ENCODE assay signal across 19 cellular contexts in the genomic region with DNA sequence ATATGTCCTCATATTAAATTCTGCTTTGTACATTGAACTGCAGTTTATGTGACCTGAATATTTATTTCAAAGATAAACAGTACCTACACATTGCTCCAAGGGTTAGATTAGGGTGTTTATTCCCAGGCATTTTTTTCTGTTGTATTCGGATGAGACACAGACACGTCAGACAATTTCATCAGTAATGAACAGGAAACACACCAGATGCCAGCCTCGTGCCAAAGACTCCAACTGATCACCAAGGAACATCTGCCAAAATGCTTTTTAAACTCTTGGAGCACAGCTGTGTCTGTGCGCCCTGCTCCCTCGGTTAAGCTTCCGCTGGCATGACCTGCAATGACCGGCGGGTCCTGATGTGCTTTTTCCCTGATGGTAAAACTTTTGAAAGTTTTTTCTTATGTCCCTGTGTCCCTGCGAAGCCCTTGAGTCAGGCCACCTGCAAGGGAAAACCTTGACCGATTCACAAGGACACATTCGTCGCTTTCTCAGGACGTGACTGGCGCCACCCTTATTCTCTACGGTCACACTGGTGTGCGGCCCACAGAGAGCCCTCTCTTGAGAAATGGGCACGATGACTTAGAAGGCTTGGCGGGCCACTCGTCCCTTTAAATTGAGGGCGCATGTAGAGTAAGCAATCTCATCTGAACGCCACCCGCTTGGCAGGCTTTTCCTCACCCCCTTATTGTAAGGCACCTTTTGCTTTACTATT.
A peak's percentile ranks its signal among the peaks of the same experiment; 100 is the strongest.
DNase-seq lines count a peak whose midpoint lies in the region; ATAC-seq, FAIRE-seq and TF ChIP-seq lines count a peak whose summit lies in the region.
"Had no signal": no experiment of that assay in that cellular context is flagged by ENCODE, and none has a peak within 500 bp of the region (broad histone marks: within the 10 kb centered on the region; RNA-seq: fewer than 3 reads in every experiment).

No MANE protein-coding gene starts in this region.

- no peak for FAIRE-seq in A549 (lab: Jason Lieb, UNC)
- FAIRE-seq: H1 had no signal

- DNase-seq in A549 (ENCODE audit: low read depth in 1 of 2, low spot score in 1 of 2) (no peak), GM04504 (ENCODE audit: low read depth) (peak; percentile 44), RWPE2 (ENCODE audit: low spot score) (no peak), fibroblast of pulmonary artery (ENCODE audit: low read depth) (peak; percentile 35), NCI-H748 treated with DMSO at 0.1 percent for 48 hours (lab: John Stamatoyannopoulos, UW) (no peak)
- DNase-seq in CD4-positive, alpha-beta memory T cell: no peak
- DNase-seq: activated B cell treated with CpG ODN at 0.5 μM for 24 hours, activated gamma-delta T cell treated with Interleukin-2 at 50 U/mL for 16 hours, body of pancreas, DMS153, NCI-H146, NCI-H510A had no signal

- no peak for TF ChIP-seq EP300 in A549 (IDR thresholded peaks at IDR 0.05)

- ATAC-seq in A549: no peak
- peak; percentile 74 for ATAC-seq in RWPE2 (ENCODE audit: low read depth)
- no peak for ATAC-seq in GM21528 (IDR thresholded peaks at IDR 0.05; ENCODE audit: low FRiP score, unreplicated experiment)
- no peak for ATAC-seq in HG02678 (IDR thresholded peaks at IDR 0.05; ENCODE audit: unreplicated experiment)
- ATAC-seq: body of pancreas, gastroesophageal sphincter had no signal

- H3K27me3 Mint-ChIP-seq in CD4-positive, alpha-beta memory T cell: peaks cover 9 to 14% of the 10 kb centered on the region in 2 donors
- H3K27me3 Mint-ChIP-seq: activated B cell treated with CpG ODN at 0.5 μM for 24 hours had no signal

- H3K4me1 ChIP-seq in A549 (peaks cover 24% of the 10 kb centered on the region), RWPE2 (ENCODE audit: insufficient read depth, poor library complexity, severe bottlenecking) (peaks cover 45% of the 10 kb centered on the region)
- no peaks in the 10 kb centered on the region for H3K4me1 ChIP-seq in CD4-positive, alpha-beta memory T cell (ENCODE audit: insufficient read depth, low read length)
- H3K4me1 ChIP-seq: body of pancreas had no signal

- H3K4me2 ChIP-seq in A549: peak overlapping the region; percentile 33; the same call in 2 of the 3 replicates

- 91% methylated on average over 22 of the region's 22 CpGs for WGBS in A549 (ENCODE audit: missing lambda C conversion rate)

- no peaks in the 10 kb centered on the region for H3K27me3 ChIP-seq in RWPE2 (ENCODE audit: insufficient read depth, poor library complexity, severe bottlenecking)
- H3K27me3 ChIP-seq in CD4-positive, alpha-beta memory T cell (ENCODE audit: insufficient read depth, low read length): no peaks in the 10 kb centered on the region
- H3K27me3 ChIP-seq: body of pancreas, suprapubic skin had no signal

- no peaks in the 10 kb centered on the region for H3K36me3 ChIP-seq in RWPE2 (ENCODE audit: low read depth)
- no peaks in the 10 kb centered on the region for H3K36me3 ChIP-seq in CD4-positive, alpha-beta memory T cell (ENCODE audit: insufficient read depth, low read length)
- H3K36me3 ChIP-seq: gastroesophageal sphincter, suprapubic skin had no signal

- TF ChIP-seq RAD21 in A549 (conservative IDR thresholded peaks at IDR 0.05 in 1 of 2, IDR thresholded peaks at IDR 0.05 in 1 of 2): no peak

- peaks cover 2 to 32% (median 21%) of the 10 kb centered on the region in 8 donors for H3K9me3 Mint-ChIP-seq in CD4-positive, alpha-beta memory T cell

- CTCF ChIA-PET in A549 (lab: Yijun Ruan, JAX): no interaction called here
- CTCF ChIA-PET in CD4-positive, alpha-beta memory T cell (lab: Charles Lee; ENCODE audit: partially characterized antibody): no interaction called here

- no peak for TF ChIP-seq CTCF in A549 (IDR thresholded peaks at IDR 0.05)
- no peak for TF ChIP-seq CTCF in RWPE2 (IDR thresholded peaks at IDR 0.05; ENCODE audit: poor library complexity, severe bottlenecking)
- no peak for TF ChIP-seq CTCF in fibroblast of pulmonary artery (IDR thresholded peaks at IDR 0.05; ENCODE audit: low read length, missing control alignments)

- peaks cover 0 to 4% of the 10 kb centered on the region in 2 donors for H3K36me3 Mint-ChIP-seq in CD4-positive, alpha-beta memory T cell

- intact Hi-C loops in CD4-positive, alpha-beta memory T cell (cut with micrococcal nuclease): no loop called here

- H3K4me3 ChIP-seq in A549: no peak overlapping the region
- H3K4me3 ChIP-seq in RWPE2 (ENCODE audit: severe bottlenecking): no peak overlapping the region
- H3K4me3 ChIP-seq in fibroblast of pulmonary artery (replicated peaks; ENCODE audit: low read depth, low read length): no peak overlapping the region
- H3K4me3 ChIP-seq in CD4-positive, alpha-beta memory T cell (ENCODE audit: low read length in 2 of 2): no peak overlapping the region
- H3K4me3 ChIP-seq: body of pancreas, gastroesophageal sphincter, lung, suprapubic skin had no signal

- POLR2A ChIA-PET in A549 (lab: Yijun Ruan, JAX): no interaction called here
- POLR2A ChIA-PET in CD4-positive, alpha-beta memory T cell (lab: Charles Lee; ENCODE audit: partially characterized antibody): no interaction called here

- H3K9me3 ChIP-seq in A549 (peaks cover 8% of the 10 kb centered on the region; the same call in 1 of the 3 replicates), RWPE2 (ENCODE audit: severe bottlenecking) (peaks cover 2% of the 10 kb centered on the region)
- no peaks in the 10 kb centered on the region for H3K9me3 ChIP-seq in CD4-positive, alpha-beta memory T cell (ENCODE audit: control insufficient read depth in 1 of 2, low read length in 2 of 2)
- H3K9me3 ChIP-seq: body of pancreas, gastroesophageal sphincter had no signal

- H3K4me1 Mint-ChIP-seq in CD4-positive, alpha-beta memory T cell: peaks cover 0 to 1% (median 0%) of the 10 kb centered on the region in 4 donors
- H3K4me1 Mint-ChIP-seq: activated B cell treated with CpG ODN at 0.5 μM for 24 hours had no signal

- TF ChIP-seq POLR2A in A549 (IDR thresholded peaks at IDR 0.05; ENCODE audit: low read length): no peak

- H3K4me3 Mint-ChIP-seq in CD4-positive, alpha-beta memory T cell: no peak overlapping the region
- H3K4me3 Mint-ChIP-seq: activated B cell treated with CpG ODN at 0.5 μM for 24 hours; natural killer cell treated with Interleukin-12 subunit alpha and Interleukin-12 subunit beta and Interleukin-15 and Interleukin-18, amount 100 ng/mL, for 72 hours had no signal

- peak overlapping the region; percentile 32 to 59; a peak in 5 of 6 replicates for H3K27ac ChIP-seq in A549
- H3K27ac ChIP-seq in RWPE2 (ENCODE audit: poor library complexity, severe bottlenecking): peak overlapping the region; percentile 97
- H3K27ac ChIP-seq in CD4-positive, alpha-beta memory T cell (ENCODE audit: low read depth, low read length): no peak overlapping the region
- H3K27ac ChIP-seq: body of pancreas, gastroesophageal sphincter, suprapubic skin had no signal

- no peak overlapping the region for H3K27ac Mint-ChIP-seq in CD4-positive, alpha-beta memory T cell
- H3K27ac Mint-ChIP-seq: activated B cell treated with CpG ODN at 0.5 μM for 24 hours; natural killer cell treated with Interleukin-12 subunit alpha and Interleukin-12 subunit beta and Interleukin-15 and Interleukin-18, amount 100 ng/mL, for 72 hours had no signal

TF ChIP-seq in A549, 52 proteins besides CTCF, POLR2A, EP300 and RAD21:
- TF ChIP-seq FOSB (CRISPR knock-in tag; IDR thresholded peaks at IDR 0.05) (no peak), FOXS1 (CRISPR knock-in tag; IDR thresholded peaks at IDR 0.05) (no peak), HEYL (CRISPR knock-in tag; IDR thresholded peaks at IDR 0.05) (no peak), NFE2L2 (conservative IDR thresholded peaks at IDR 0.05; ENCODE audit: low read length) (no peak), SREBF2 (IDR thresholded peaks at IDR 0.05) (no peak), EHMT2 (IDR thresholded peaks at IDR 0.05; ENCODE audit: low read depth) (no peak), KDM1A (IDR thresholded peaks at IDR 0.05; ENCODE audit: low read depth) (no peak)
- TF ChIP-seq, protein P1, sequence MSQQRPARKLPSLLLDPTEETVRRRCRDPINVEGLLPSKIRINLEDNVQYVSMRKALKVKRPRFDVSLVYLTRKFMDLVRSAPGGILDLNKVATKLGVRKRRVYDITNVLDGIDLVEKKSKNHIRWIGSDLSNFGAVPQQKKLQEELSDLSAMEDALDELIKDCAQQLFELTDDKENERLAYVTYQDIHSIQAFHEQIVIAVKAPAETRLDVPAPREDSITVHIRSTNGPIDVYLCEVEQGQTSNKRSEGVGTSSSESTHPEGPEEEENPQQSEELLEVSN (IDR thresholded peaks at IDR 0.05; ENCODE audit: borderline replicate concordance, low read depth): no peak
- TF ChIP-seq, protein P2, sequence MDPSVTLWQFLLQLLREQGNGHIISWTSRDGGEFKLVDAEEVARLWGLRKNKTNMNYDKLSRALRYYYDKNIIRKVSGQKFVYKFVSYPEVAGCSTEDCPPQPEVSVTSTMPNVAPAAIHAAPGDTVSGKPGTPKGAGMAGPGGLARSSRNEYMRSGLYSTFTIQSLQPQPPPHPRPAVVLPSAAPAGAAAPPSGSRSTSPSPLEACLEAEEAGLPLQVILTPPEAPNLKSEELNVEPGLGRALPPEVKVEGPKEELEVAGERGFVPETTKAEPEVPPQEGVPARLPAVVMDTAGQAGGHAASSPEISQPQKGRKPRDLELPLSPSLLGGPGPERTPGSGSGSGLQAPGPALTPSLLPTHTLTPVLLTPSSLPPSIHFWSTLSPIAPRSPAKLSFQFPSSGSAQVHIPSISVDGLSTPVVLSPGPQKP (IDR thresholded peaks at IDR 0.05; ENCODE audit: low read depth, low read length): no peak

Comparison
In these comparisons a context has a peak if more than half of its experiments do, and no peak if none do; other contexts are left out.
1. DNase-seq: peak in GM04504 (single experiment) and fibroblast of pulmonary artery (single experiment); none in A549 (0 of 2), RWPE2 (single experiment), NCI-H748 treated with DMSO at 0.1 percent for 48 hours (single experiment) and CD4-positive, alpha-beta memory T cell (0 of 5).